1 cellular context compared by ENCODE assay signal in genomic region chr1:46522184-46522968, GRCh38.
A peak's percentile ranks its signal among the peaks of the same experiment; 100 is the strongest.
TF ChIP-seq lines count a peak whose summit lies in the region.

No MANE protein-coding gene starts in this region.

TF ChIP-seq in K562, 482 proteins besides CTCF, POLR2A, EP300 and RAD21 (continued from another document and continues in another):
- peak; percentile 60; the same call in 1 of the 2 replicates for TF ChIP-seq FOXK1 (CRISPR knock-in tag; IDR thresholded peaks at IDR 0.05; ENCODE audit: borderline replicate concordance)
- peak; percentile 78; the same call in 1 of the 2 replicates for TF ChIP-seq HEY1 (CRISPR knock-in tag; IDR thresholded peaks at IDR 0.05; ENCODE audit: borderline replicate concordance)
- peak; percentile 79 for TF ChIP-seq CREM (IDR thresholded peaks at IDR 0.05; ENCODE audit: low read depth)
- peak; percentile 98 for TF ChIP-seq LEF1 (IDR thresholded peaks at IDR 0.05)
- peak; percentile 98 for TF ChIP-seq NCOR1 (IDR thresholded peaks at IDR 0.05)
- TF ChIP-seq ZBTB40 (IDR thresholded peaks at IDR 0.05) = peak; percentile 70; the same call in 1 of the 2 replicates
- TF ChIP-seq ZBTB40 (CRISPR knock-in tag; IDR thresholded peaks at IDR 0.05) = no peak
- peak; percentile 95 for TF ChIP-seq NFIC (IDR thresholded peaks at IDR 0.05)
- peak; percentile 77 for TF ChIP-seq MITF (IDR thresholded peaks at IDR 0.05)
- TF ChIP-seq TAF1 (IDR thresholded peaks at IDR 0.05; ENCODE audit: control insufficient read depth, extremely low read depth, insufficient read depth, low read length, severe bottlenecking) = peak; percentile 47
- peak; percentile 53; the same call in 1 of the 2 replicates for TF ChIP-seq CHD2 (IDR thresholded peaks at IDR 0.05; ENCODE audit: low read depth, low read length)
- TF ChIP-seq ZC3H8 (IDR thresholded peaks at IDR 0.05) = no peak
- peak; percentile 86 for TF ChIP-seq SAP30 (IDR thresholded peaks at IDR 0.05; ENCODE audit: borderline replicate concordance, insufficient read depth, low read depth, low read length, poor library complexity, severe bottlenecking)
- no peak for TF ChIP-seq GTF3C2 (IDR thresholded peaks at IDR 0.05; ENCODE audit: borderline replicate concordance, extremely low read depth, insufficient read length)
- TF ChIP-seq TAF15 (IDR thresholded peaks at IDR 0.05; ENCODE audit: low read depth, low read length) = no peak
- no peak for TF ChIP-seq KDM2B (CRISPR knock-in tag; IDR thresholded peaks at IDR 0.05)
- TF ChIP-seq TFAP4 (CRISPR knock-in tag; IDR thresholded peaks at IDR 0.05; ENCODE audit: borderline replicate concordance) = peak; percentile 84
- peak; percentile 99 for TF ChIP-seq STAT5A (IDR thresholded peaks at IDR 0.05; ENCODE audit: borderline replicate concordance, low read length)
- no peak for TF ChIP-seq ARHGAP35 (IDR thresholded peaks at IDR 0.05; ENCODE audit: partially characterized antibody)
- TF ChIP-seq NR4A1 (CRISPR knock-in tag; IDR thresholded peaks at IDR 0.05) = no peak
- TF ChIP-seq NR4A1 (tag; IDR thresholded peaks at IDR 0.05) = 0 out of 2 replicates have a peak, but pooled peaks have one; percentile 15
- peak; percentile 51; the same call in 1 of the 2 replicates for TF ChIP-seq ZBTB9 (CRISPR knock-in tag; IDR thresholded peaks at IDR 0.05)
- TF ChIP-seq MEF2D (tag; conservative IDR thresholded peaks at IDR 0.05; ENCODE audit: low read depth) = peak; percentile 77
- peak; percentile 8 for TF ChIP-seq XRCC5 (IDR thresholded peaks at IDR 0.05; ENCODE audit: low read depth, low read length)
- TF ChIP-seq CXXC5 (CRISPR knock-in tag; IDR thresholded peaks at IDR 0.05) = peak; percentile 93
- TF ChIP-seq ZNF133 (CRISPR knock-in tag; IDR thresholded peaks at IDR 0.05) = no peak
- TF ChIP-seq ZNF592 (IDR thresholded peaks at IDR 0.05) = peak; percentile 87
- TF ChIP-seq ZFX (CRISPR knock-in tag; IDR thresholded peaks at IDR 0.05) = peak; percentile 67
- TF ChIP-seq ZNF584 (CRISPR knock-in tag; IDR thresholded peaks at IDR 0.05; ENCODE audit: low read depth) = no peak; the same call in 1 of the 2 replicates
- TF ChIP-seq ZBTB1 (CRISPR knock-in tag; IDR thresholded peaks at IDR 0.05; ENCODE audit: borderline replicate concordance, low read depth) = peak; percentile 47; the same call in 1 of the 2 replicates
- TF ChIP-seq RBBP5 (IDR thresholded peaks at IDR 0.05; ENCODE audit: borderline replicate concordance, insufficient read depth, low read length, poor library complexity, severe bottlenecking) = peak; percentile 76
- peak; percentile 81; the same call in 1 of the 2 replicates for TF ChIP-seq ZNF644 (tag; IDR thresholded peaks at IDR 0.05; ENCODE audit: low read depth)
- 0 out of 2 replicates have a peak, but pooled peaks have one; percentile 69 for TF ChIP-seq HLTF (IDR thresholded peaks at IDR 0.05)
- no peak for TF ChIP-seq ZNF778 (CRISPR knock-in tag; IDR thresholded peaks at IDR 0.05)
- TF ChIP-seq MED1 (CRISPR knock-in tag; IDR thresholded peaks at IDR 0.05; ENCODE audit: borderline replicate concordance) = no peak
- TF ChIP-seq ZNF311 (CRISPR knock-in tag; IDR thresholded peaks at IDR 0.05) = no peak
- TF ChIP-seq PKNOX1 (IDR thresholded peaks at IDR 0.05) = peak; percentile 22; the same call in 1 of the 2 replicates
- no peak for TF ChIP-seq NELFE (IDR thresholded peaks at IDR 0.05; ENCODE audit: insufficient read depth, insufficient read length)
- peak; percentile 73 for TF ChIP-seq MAFK (IDR thresholded peaks at IDR 0.05; ENCODE audit: low read length)
- peak; percentile 92 for TF ChIP-seq SMARCC2 (IDR thresholded peaks at IDR 0.05; ENCODE audit: low read depth)
